10 cellular contexts compared by ENCODE assay signal in the genomic region with DNA sequence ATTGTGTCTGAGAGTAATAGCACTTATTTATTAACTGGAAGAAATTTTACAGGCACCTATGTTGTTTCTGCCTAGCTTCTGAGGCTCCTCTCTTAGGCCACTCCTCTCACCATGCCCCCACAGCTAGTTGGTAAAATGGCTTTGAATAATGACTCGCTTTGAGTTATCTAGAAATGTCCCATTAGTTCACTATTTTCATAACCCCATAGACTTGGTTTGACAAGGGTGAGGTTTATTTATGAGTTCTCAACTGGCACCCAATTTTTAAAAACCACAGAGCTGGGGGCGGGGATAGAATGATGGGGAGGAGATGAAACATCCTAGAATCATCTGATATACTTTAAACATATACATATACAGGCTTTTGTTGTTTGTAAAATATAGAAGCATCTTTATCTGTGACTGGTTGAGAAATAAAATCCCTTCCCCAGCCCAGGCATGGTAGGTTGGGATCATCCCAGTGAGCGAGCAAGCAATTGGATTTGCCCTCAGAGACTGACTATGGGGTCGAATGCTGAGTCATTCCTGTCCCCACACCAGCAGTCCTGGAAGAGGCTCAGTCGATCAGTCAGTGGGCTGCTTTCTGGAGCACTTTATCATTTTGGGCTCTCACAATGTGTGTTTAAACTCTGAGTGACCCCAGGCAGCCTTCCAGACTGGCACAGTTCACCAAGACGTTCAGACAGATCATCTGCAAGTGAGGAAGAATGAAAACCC.
A peak's percentile ranks its signal among the peaks of the same experiment; 100 is the strongest.
DNase-seq lines count a peak whose midpoint lies in the region; ATAC-seq and TF ChIP-seq lines count a peak whose summit lies in the region.
"Had no signal": no experiment of that assay in that cellular context is flagged by ENCODE, and none has a peak within 500 bp of the region (broad histone marks: within the 10 kb centered on the region; RNA-seq: fewer than 3 reads in every experiment).

No MANE protein-coding gene starts in this region.

- H3K27ac ChIP-seq in brain microvascular endothelial cell: peak overlapping the region; percentile 70
- H3K27ac ChIP-seq: Peyer's patch had no signal

- H3K36me3 Mint-ChIP-seq in Calu3 (ENCODE audit: insufficient read depth, unreplicated experiment): peaks cover 30% of the 10 kb centered on the region
- no peaks in the 10 kb centered on the region for H3K36me3 Mint-ChIP-seq in progenitor cell of endocrine pancreas (ENCODE audit: insufficient read depth)

- no peaks in the 10 kb centered on the region for H3K27me3 ChIP-seq in brain microvascular endothelial cell (replicated peaks)
- H3K27me3 ChIP-seq: Peyer's patch had no signal

- TF ChIP-seq CTCF in Calu3 (IDR thresholded peaks at IDR 0.05; ENCODE audit: unreplicated experiment) (no peak), brain microvascular endothelial cell (IDR thresholded peaks at IDR 0.05; ENCODE audit: low read depth, low read length, missing control alignments) (no peak), progenitor cell of endocrine pancreas (IDR thresholded peaks at IDR 0.05; ENCODE audit: unreplicated experiment) (no peak)

- peak overlapping the region; percentile 14 for H3K27ac Mint-ChIP-seq in Calu3 (ENCODE audit: unreplicated experiment)
- peak overlapping the region; percentile 89 for H3K27ac Mint-ChIP-seq in progenitor cell of endocrine pancreas

- H3K4me3 Mint-ChIP-seq in Calu3 (ENCODE audit: low read depth, unreplicated experiment): no peak overlapping the region
- H3K4me3 Mint-ChIP-seq in progenitor cell of endocrine pancreas (ENCODE audit: low read depth): peak overlapping the region; percentile 48

- H3K4me1 Mint-ChIP-seq in Calu3 (ENCODE audit: low read depth, unreplicated experiment): peaks cover 9% of the 10 kb centered on the region
- H3K4me1 Mint-ChIP-seq in progenitor cell of endocrine pancreas (ENCODE audit: low read depth): peaks cover 52% of the 10 kb centered on the region

- CTCF ChIA-PET in Calu3 (lab: Charles Lee): no interaction called here

- no peak for ATAC-seq in GM21447 (IDR thresholded peaks at IDR 0.05; ENCODE audit: unreplicated experiment)

- DNase-seq in Calu3 (no peak), LHCN-M2 (ENCODE audit: low read depth) (peak; percentile 65), brain microvascular endothelial cell (peak; percentile 76), progenitor cell of endocrine pancreas (ENCODE audit: low spot score, unreplicated experiment) (no peak), cerebellar cortex (ENCODE audit: low spot score) (no peak), NCI-H1694 (lab: John Stamatoyannopoulos, UW) (no peak), iPS-NIHi11 (ENCODE audit: low spot score) (no peak)
- DNase-seq: Peyer's patch had no signal

- in situ Hi-C loops in brain microvascular endothelial cell (cut with HindIII; ENCODE audit: low pct_ligation_motif_present, low sequenced_read_pairs): no loop called here

- H3K9me3 Mint-ChIP-seq in Calu3 (ENCODE audit: low read depth, unreplicated experiment) (no peaks in the 10 kb centered on the region), progenitor cell of endocrine pancreas (ENCODE audit: low read depth) (no peaks in the 10 kb centered on the region)

- H3K4me3 ChIP-seq in brain microvascular endothelial cell (ENCODE audit: low read depth, low read length): no peak overlapping the region
- H3K4me3 ChIP-seq: lung, Peyer's patch had no signal

- no peaks in the 10 kb centered on the region for H3K36me3 ChIP-seq in brain microvascular endothelial cell (replicated peaks)
- H3K36me3 ChIP-seq: Peyer's patch had no signal

- H3K27me3 Mint-ChIP-seq in Calu3 (ENCODE audit: unreplicated experiment) (no peaks in the 10 kb centered on the region), progenitor cell of endocrine pancreas (no peaks in the 10 kb centered on the region)

- intact Hi-C loops in Calu3 (cut with micrococcal nuclease; ENCODE audit: unreplicated experiment): no loop called here

- BruUV-seq in Calu3 (replicated peaks; lab: Mats Ljungman, UMichigan): no TSS peak

Comparison
In these comparisons a context has a peak if more than half of its experiments do, and no peak if none do; other contexts are left out.
1. DNase-seq: peak in LHCN-M2 (single experiment) and brain microvascular endothelial cell (single experiment); none in Calu3 (single experiment), progenitor cell of endocrine pancreas (single experiment), cerebellar cortex (single experiment), NCI-H1694 (single experiment) and iPS-NIHi11 (single experiment).